In genomic region chr5:150656191-150657132, GRCh38 we compare ENCODE assay signal across 1 cellular context.
TF ChIP-seq lines count a peak whose summit lies in the region.

No MANE protein-coding gene starts in this region.

TF ChIP-seq in WTC11, 78 proteins besides CTCF, POLR2A, EP300 and RAD21 (continued from another document and continues in another):
- TF ChIP-seq IRF2 (CRISPR knock-in tag; IDR thresholded peaks at IDR 0.05; ENCODE audit: borderline replicate concordance, low read depth) = no peak
- TF ChIP-seq, protein P1, sequence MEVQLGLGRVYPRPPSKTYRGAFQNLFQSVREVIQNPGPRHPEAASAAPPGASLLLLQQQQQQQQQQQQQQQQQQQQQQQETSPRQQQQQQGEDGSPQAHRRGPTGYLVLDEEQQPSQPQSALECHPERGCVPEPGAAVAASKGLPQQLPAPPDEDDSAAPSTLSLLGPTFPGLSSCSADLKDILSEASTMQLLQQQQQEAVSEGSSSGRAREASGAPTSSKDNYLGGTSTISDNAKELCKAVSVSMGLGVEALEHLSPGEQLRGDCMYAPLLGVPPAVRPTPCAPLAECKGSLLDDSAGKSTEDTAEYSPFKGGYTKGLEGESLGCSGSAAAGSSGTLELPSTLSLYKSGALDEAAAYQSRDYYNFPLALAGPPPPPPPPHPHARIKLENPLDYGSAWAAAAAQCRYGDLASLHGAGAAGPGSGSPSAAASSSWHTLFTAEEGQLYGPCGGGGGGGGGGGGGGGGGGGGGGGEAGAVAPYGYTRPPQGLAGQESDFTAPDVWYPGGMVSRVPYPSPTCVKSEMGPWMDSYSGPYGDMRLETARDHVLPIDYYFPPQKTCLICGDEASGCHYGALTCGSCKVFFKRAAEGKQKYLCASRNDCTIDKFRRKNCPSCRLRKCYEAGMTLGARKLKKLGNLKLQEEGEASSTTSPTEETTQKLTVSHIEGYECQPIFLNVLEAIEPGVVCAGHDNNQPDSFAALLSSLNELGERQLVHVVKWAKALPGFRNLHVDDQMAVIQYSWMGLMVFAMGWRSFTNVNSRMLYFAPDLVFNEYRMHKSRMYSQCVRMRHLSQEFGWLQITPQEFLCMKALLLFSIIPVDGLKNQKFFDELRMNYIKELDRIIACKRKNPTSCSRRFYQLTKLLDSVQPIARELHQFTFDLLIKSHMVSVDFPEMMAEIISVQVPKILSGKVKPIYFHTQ (CRISPR knock-in tag; IDR thresholded peaks at IDR 0.05) = no peak
- 0 out of 2 replicates have a peak, but pooled peaks have one; percentile 56 for TF ChIP-seq CBFB (CRISPR knock-in tag; IDR thresholded peaks at IDR 0.05; ENCODE audit: low read depth)
- no peak for TF ChIP-seq ERG (CRISPR knock-in tag; IDR thresholded peaks at IDR 0.05)
- no peak for TF ChIP-seq ZNF121 (CRISPR knock-in tag; IDR thresholded peaks at IDR 0.05)
- TF ChIP-seq ESRRA (CRISPR knock-in tag; IDR thresholded peaks at IDR 0.05; ENCODE audit: borderline replicate concordance) = peak; percentile 43; the same call in 1 of the 2 replicates
- no peak for TF ChIP-seq ATF3 (CRISPR knock-in tag; conservative IDR thresholded peaks at IDR 0.05)
- TF ChIP-seq, protein P2, sequence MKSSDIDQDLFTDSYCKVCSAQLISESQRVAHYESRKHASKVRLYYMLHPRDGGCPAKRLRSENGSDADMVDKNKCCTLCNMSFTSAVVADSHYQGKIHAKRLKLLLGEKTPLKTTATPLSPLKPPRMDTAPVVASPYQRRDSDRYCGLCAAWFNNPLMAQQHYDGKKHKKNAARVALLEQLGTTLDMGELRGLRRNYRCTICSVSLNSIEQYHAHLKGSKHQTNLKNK (CRISPR knock-in tag; IDR thresholded peaks at IDR 0.05) = no peak
- TF ChIP-seq HMGA2 (CRISPR knock-in tag; IDR thresholded peaks at IDR 0.05) = no peak
- TF ChIP-seq ZNF671 (CRISPR knock-in tag; IDR thresholded peaks at IDR 0.05) = no peak
- TF ChIP-seq SMAD4 (CRISPR knock-in tag; IDR thresholded peaks at IDR 0.05) = no peak
- peak; percentile 13; the same call in 1 of the 2 replicates for TF ChIP-seq SP1 (CRISPR knock-in tag; conservative IDR thresholded peaks at IDR 0.05)
- TF ChIP-seq ZNF416 (CRISPR knock-in tag; IDR thresholded peaks at IDR 0.05) = no peak
- TF ChIP-seq OVOL2 (CRISPR knock-in tag; IDR thresholded peaks at IDR 0.05; ENCODE audit: borderline replicate concordance) = no peak
- no peak for TF ChIP-seq CREM (CRISPR knock-in tag; IDR thresholded peaks at IDR 0.05)
- TF ChIP-seq MYBL2 (CRISPR knock-in tag; IDR thresholded peaks at IDR 0.05) = no peak
- TF ChIP-seq, protein P3, sequence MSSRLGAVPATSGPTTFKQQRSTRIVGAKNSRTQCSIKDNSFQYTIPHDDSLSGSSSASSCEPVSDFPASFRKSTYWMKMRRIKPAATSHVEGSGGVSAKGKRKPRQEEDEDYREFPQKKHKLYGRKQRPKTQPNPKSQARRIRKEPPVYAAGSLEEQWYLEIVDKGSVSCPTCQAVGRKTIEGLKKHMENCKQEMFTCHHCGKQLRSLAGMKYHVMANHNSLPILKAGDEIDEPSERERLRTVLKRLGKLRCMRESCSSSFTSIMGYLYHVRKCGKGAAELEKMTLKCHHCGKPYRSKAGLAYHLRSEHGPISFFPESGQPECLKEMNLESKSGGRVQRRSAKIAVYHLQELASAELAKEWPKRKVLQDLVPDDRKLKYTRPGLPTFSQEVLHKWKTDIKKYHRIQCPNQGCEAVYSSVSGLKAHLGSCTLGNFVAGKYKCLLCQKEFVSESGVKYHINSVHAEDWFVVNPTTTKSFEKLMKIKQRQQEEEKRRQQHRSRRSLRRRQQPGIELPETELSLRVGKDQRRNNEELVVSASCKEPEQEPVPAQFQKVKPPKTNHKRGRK (CRISPR knock-in tag; IDR thresholded peaks at IDR 0.05; ENCODE audit: borderline replicate concordance) = no peak
- no peak for TF ChIP-seq CDX4 (CRISPR knock-in tag; IDR thresholded peaks at IDR 0.05; ENCODE audit: borderline replicate concordance)
- TF ChIP-seq, protein P4, sequence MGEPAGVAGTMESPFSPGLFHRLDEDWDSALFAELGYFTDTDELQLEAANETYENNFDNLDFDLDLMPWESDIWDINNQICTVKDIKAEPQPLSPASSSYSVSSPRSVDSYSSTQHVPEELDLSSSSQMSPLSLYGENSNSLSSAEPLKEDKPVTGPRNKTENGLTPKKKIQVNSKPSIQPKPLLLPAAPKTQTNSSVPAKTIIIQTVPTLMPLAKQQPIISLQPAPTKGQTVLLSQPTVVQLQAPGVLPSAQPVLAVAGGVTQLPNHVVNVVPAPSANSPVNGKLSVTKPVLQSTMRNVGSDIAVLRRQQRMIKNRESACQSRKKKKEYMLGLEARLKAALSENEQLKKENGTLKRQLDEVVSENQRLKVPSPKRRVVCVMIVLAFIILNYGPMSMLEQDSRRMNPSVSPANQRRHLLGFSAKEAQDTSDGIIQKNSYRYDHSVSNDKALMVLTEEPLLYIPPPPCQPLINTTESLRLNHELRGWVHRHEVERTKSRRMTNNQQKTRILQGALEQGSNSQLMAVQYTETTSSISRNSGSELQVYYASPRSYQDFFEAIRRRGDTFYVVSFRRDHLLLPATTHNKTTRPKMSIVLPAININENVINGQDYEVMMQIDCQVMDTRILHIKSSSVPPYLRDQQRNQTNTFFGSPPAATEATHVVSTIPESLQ (CRISPR knock-in tag; IDR thresholded peaks at IDR 0.05) = no peak
- TF ChIP-seq NR1H2 (CRISPR knock-in tag; IDR thresholded peaks at IDR 0.05) = no peak
- no peak for TF ChIP-seq JAZF1 (CRISPR knock-in tag; IDR thresholded peaks at IDR 0.05)
- TF ChIP-seq, protein P5, sequence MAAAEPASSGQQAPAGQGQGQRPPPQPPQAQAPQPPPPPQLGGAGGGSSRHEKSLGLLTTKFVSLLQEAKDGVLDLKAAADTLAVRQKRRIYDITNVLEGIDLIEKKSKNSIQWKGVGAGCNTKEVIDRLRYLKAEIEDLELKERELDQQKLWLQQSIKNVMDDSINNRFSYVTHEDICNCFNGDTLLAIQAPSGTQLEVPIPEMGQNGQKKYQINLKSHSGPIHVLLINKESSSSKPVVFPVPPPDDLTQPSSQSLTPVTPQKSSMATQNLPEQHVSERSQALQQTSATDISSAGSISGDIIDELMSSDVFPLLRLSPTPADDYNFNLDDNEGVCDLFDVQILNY (CRISPR knock-in tag; IDR thresholded peaks at IDR 0.05) = peak; percentile 97
- no peak for TF ChIP-seq CREB1 (CRISPR knock-in tag; IDR thresholded peaks at IDR 0.05)
- TF ChIP-seq ZBTB21 (CRISPR knock-in tag; IDR thresholded peaks at IDR 0.05; ENCODE audit: borderline replicate concordance) = no peak; the same call in 1 of the 2 replicates
- 0 out of 2 replicates have a peak, but pooled peaks have one; percentile 31 for TF ChIP-seq E2F4 (CRISPR knock-in tag; IDR thresholded peaks at IDR 0.05; ENCODE audit: borderline replicate concordance, low read depth)
- TF ChIP-seq TEAD1 (CRISPR knock-in tag; IDR thresholded peaks at IDR 0.05) = no peak
- no peak for TF ChIP-seq PRDM15 (CRISPR knock-in tag; IDR thresholded peaks at IDR 0.05)
- TF ChIP-seq ZNF232 (CRISPR knock-in tag; IDR thresholded peaks at IDR 0.05) = peak; percentile 58; the same call in 1 of the 2 replicates
- no peak for TF ChIP-seq RELA (CRISPR knock-in tag; IDR thresholded peaks at IDR 0.05; ENCODE audit: borderline replicate concordance)
- no peak for TF ChIP-seq ELF4 (CRISPR knock-in tag; IDR thresholded peaks at IDR 0.05; ENCODE audit: low read depth)
- TF ChIP-seq, protein P6, sequence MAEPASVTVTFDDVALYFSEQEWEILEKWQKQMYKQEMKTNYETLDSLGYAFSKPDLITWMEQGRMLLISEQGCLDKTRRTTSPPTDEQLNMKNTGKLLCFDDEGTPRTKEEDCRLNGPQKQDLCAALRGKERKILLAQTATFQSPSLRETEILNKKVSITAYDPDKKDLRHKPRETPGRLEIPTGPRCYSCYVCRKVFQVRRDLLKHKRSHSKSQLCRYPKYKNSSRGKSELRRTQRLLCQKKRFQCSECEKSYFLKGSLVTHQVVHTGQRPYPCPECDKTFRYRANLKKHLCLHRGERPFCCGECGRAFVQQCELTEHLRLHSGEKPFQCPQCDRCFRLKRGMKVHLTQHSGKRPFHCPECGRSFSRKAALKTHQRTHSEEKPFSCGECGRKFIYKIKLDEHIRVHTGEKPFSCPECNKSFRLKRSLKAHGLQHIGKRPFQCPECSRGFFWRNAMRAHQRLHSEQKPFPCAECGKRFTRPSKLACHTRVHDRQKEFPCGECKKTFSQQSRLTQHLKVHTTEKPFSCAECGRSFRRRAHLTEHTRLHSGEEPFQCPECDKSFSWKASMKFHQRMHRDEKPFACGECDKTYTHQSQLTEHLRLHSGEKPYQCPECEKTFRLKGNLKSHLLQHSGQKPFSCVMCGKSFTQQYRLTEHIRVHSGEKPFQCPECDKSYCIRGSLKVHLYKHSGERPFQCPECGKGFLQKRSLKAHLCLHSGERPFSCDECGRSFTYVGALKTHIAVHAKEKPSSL (CRISPR knock-in tag; conservative IDR thresholded peaks at IDR 0.05) = no peak
- no peak for TF ChIP-seq ZNF263 (CRISPR knock-in tag; IDR thresholded peaks at IDR 0.05; ENCODE audit: low read depth)
- TF ChIP-seq MXD4 (CRISPR knock-in tag; IDR thresholded peaks at IDR 0.05; ENCODE audit: borderline replicate concordance) = no peak
- no peak for TF ChIP-seq GRHL2 (CRISPR knock-in tag; IDR thresholded peaks at IDR 0.05; ENCODE audit: insufficient replicate concordance, severe bottlenecking)
- peak; percentile 67; the same call in 1 of the 2 replicates for TF ChIP-seq FOXP1 (CRISPR knock-in tag; IDR thresholded peaks at IDR 0.05; ENCODE audit: borderline replicate concordance)
- TF ChIP-seq TCF7 (CRISPR knock-in tag; IDR thresholded peaks at IDR 0.05; ENCODE audit: low read depth) = no peak
- TF ChIP-seq, protein P7, sequence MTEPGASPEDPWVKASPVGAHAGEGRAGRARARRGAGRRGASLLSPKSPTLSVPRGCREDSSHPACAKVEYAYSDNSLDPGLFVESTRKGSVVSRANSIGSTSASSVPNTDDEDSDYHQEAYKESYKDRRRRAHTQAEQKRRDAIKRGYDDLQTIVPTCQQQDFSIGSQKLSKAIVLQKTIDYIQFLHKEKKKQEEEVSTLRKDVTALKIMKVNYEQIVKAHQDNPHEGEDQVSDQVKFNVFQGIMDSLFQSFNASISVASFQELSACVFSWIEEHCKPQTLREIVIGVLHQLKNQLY (CRISPR knock-in tag; IDR thresholded peaks at IDR 0.05) = no peak
